ENCODE assay signal across 2 cellular contexts in the genomic region with DNA sequence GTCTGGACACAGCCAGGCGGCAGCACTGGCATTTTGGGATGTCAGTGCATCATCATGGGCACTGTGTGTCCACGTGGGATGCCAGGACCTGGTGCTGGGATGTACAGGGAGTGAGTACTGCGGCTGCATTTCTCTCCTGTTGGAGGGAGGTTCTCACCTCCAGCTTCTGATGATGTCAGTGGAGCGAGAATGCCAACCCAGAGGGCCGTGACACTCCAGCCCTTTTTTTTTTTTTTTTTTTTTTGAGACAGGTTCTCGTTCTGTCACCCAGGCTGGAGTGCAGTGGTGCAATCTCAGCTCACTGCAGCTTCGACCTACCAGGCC.
TF ChIP-seq lines count a peak whose summit lies in the region.

No MANE protein-coding gene starts in this region.

TF ChIP-seq in GM23338, 12 proteins besides CTCF, POLR2A, EP300 and RAD21:
- TF ChIP-seq, protein P1, sequence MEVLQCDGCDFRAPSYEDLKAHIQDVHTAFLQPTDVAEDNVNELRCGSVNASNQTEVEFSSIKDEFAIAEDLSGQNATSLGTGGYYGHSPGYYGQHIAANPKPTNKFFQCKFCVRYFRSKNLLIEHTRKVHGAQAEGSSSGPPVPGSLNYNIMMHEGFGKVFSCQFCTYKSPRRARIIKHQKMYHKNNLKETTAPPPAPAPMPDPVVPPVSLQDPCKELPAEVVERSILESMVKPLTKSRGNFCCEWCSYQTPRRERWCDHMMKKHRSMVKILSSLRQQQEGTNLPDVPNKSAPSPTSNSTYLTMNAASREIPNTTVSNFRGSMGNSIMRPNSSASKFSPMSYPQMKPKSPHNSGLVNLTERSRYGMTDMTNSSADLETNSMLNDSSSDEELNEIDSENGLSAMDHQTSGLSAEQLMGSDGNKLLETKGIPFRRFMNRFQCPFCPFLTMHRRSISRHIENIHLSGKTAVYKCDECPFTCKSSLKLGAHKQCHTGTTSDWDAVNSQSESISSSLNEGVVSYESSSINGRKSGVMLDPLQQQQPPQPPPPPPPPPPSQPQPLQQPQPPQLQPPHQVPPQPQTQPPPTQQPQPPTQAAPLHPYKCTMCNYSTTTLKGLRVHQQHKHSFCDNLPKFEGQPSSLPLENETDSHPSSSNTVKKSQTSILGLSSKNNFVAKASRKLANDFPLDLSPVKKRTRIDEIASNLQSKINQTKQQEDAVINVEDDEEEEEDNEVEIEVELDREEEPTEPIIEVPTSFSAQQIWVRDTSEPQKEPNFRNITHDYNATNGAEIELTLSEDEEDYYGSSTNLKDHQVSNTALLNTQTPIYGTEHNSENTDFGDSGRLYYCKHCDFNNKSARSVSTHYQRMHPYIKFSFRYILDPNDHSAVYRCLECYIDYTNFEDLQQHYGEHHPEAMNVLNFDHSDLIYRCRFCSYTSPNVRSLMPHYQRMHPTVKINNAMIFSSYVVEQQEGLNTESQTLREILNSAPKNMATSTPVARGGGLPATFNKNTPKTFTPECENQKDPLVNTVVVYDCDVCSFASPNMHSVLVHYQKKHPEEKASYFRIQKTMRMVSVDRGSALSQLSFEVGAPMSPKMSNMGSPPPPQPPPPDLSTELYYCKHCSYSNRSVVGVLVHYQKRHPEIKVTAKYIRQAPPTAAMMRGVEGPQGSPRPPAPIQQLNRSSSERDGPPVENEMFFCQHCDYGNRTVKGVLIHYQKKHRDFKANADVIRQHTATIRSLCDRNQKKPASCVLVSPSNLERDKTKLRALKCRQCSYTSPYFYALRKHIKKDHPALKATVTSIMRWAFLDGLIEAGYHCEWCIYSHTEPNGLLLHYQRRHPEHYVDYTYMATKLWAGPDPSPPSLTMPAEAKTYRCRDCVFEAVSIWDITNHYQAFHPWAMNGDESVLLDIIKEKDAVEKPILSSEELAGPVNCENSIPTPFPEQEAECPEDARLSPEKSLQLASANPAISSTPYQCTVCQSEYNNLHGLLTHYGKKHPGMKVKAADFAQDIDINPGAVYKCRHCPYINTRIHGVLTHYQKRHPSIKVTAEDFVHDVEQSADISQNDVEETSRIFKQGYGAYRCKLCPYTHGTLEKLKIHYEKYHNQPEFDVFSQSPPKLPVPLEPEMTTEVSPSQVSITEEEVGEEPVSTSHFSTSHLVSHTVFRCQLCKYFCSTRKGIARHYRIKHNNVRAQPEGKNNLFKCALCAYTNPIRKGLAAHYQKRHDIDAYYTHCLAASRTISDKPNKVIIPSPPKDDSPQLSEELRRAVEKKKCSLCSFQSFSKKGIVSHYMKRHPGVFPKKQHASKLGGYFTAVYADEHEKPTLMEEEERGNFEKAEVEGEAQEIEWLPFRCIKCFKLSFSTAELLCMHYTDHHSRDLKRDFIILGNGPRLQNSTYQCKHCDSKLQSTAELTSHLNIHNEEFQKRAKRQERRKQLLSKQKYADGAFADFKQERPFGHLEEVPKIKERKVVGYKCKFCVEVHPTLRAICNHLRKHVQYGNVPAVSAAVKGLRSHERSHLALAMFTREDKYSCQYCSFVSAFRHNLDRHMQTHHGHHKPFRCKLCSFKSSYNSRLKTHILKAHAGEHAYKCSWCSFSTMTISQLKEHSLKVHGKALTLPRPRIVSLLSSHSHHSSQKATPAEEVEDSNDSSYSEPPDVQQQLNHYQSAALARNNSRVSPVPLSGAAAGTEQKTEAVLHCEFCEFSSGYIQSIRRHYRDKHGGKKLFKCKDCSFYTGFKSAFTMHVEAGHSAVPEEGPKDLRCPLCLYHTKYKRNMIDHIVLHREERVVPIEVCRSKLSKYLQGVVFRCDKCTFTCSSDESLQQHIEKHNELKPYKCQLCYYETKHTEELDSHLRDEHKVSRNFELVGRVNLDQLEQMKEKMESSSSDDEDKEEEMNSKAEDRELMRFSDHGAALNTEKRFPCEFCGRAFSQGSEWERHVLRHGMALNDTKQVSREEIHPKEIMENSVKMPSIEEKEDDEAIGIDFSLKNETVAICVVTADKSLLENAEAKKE (CRISPR knock-in tag; IDR thresholded peaks at IDR 0.05) = no peak
- TF ChIP-seq, protein P2, sequence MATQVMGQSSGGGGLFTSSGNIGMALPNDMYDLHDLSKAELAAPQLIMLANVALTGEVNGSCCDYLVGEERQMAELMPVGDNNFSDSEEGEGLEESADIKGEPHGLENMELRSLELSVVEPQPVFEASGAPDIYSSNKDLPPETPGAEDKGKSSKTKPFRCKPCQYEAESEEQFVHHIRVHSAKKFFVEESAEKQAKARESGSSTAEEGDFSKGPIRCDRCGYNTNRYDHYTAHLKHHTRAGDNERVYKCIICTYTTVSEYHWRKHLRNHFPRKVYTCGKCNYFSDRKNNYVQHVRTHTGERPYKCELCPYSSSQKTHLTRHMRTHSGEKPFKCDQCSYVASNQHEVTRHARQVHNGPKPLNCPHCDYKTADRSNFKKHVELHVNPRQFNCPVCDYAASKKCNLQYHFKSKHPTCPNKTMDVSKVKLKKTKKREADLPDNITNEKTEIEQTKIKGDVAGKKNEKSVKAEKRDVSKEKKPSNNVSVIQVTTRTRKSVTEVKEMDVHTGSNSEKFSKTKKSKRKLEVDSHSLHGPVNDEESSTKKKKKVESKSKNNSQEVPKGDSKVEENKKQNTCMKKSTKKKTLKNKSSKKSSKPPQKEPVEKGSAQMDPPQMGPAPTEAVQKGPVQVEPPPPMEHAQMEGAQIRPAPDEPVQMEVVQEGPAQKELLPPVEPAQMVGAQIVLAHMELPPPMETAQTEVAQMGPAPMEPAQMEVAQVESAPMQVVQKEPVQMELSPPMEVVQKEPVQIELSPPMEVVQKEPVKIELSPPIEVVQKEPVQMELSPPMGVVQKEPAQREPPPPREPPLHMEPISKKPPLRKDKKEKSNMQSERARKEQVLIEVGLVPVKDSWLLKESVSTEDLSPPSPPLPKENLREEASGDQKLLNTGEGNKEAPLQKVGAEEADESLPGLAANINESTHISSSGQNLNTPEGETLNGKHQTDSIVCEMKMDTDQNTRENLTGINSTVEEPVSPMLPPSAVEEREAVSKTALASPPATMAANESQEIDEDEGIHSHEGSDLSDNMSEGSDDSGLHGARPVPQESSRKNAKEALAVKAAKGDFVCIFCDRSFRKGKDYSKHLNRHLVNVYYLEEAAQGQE (IDR thresholded peaks at IDR 0.05; ENCODE audit: unreplicated experiment) = no peak
- TF ChIP-seq STAT1 (IDR thresholded peaks at IDR 0.05; ENCODE audit: unreplicated experiment) (no peak), EZH2 (IDR thresholded peaks at IDR 0.05; ENCODE audit: low read depth, unreplicated experiment) (no peak), ZNF114 (CRISPR knock-in tag; IDR thresholded peaks at IDR 0.05) (no peak), JUNB (IDR thresholded peaks at IDR 0.05; ENCODE audit: unreplicated experiment) (no peak)

TF ChIP-seq in WTC11, 78 proteins besides CTCF, POLR2A, EP300 and RAD21:
- TF ChIP-seq, protein P3, sequence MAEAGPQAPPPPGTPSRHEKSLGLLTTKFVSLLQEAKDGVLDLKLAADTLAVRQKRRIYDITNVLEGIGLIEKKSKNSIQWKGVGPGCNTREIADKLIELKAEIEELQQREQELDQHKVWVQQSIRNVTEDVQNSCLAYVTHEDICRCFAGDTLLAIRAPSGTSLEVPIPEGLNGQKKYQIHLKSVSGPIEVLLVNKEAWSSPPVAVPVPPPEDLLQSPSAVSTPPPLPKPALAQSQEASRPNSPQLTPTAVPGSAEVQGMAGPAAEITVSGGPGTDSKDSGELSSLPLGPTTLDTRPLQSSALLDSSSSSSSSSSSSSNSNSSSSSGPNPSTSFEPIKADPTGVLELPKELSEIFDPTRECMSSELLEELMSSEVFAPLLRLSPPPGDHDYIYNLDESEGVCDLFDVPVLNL (CRISPR knock-in tag; IDR thresholded peaks at IDR 0.05; ENCODE audit: borderline replicate concordance, low read depth) = no peak
- TF ChIP-seq FOXJ3 (CRISPR knock-in tag; IDR thresholded peaks at IDR 0.05; ENCODE audit: borderline replicate concordance) = no peak
- no peak for TF ChIP-seq SMAD3 (CRISPR knock-in tag; IDR thresholded peaks at IDR 0.05; ENCODE audit: borderline replicate concordance)
- no peak for TF ChIP-seq NFATC4 (CRISPR knock-in tag; IDR thresholded peaks at IDR 0.05)
- no peak for TF ChIP-seq ZNF416 (CRISPR knock-in tag; IDR thresholded peaks at IDR 0.05)
